In genomic region chr7:99827040-99827778, GRCh38 we compare ENCODE assay signal across 1 cellular context.
TF ChIP-seq lines count a peak whose summit lies in the region.

No MANE protein-coding gene starts in this region.

TF ChIP-seq in HepG2, 621 proteins besides CTCF, POLR2A, EP300 and RAD21 (continued from another document):
- TF ChIP-seq AFF4 (CRISPR knock-in tag; IDR thresholded peaks at IDR 0.05), result no peak
- no peak for TF ChIP-seq ZNF34 (CRISPR knock-in tag; IDR thresholded peaks at IDR 0.05; ENCODE audit: borderline replicate concordance)
- TF ChIP-seq CEBPB (IDR thresholded peaks at IDR 0.05; ENCODE audit: borderline replicate concordance, low read depth, low read length), result peak; percentile 85
- no peak for TF ChIP-seq PAF1 (CRISPR knock-in tag; IDR thresholded peaks at IDR 0.05)
- TF ChIP-seq THAP8 (CRISPR knock-in tag; IDR thresholded peaks at IDR 0.05; ENCODE audit: borderline replicate concordance), result no peak
- no peak for TF ChIP-seq ZMYM2 (CRISPR knock-in tag; IDR thresholded peaks at IDR 0.05)
- no peak for TF ChIP-seq ZNF782 (CRISPR knock-in tag; IDR thresholded peaks at IDR 0.05; ENCODE audit: borderline replicate concordance)
- peak; percentile 75; the same call in 1 of the 2 replicates for TF ChIP-seq ZBTB39 (CRISPR knock-in tag; IDR thresholded peaks at IDR 0.05)
- no peak for TF ChIP-seq LRRFIP1 (CRISPR knock-in tag; conservative IDR thresholded peaks at IDR 0.05)
- peak in 1 of 2 experiments; percentile 78; a peak in 2 of 4 replicates for TF ChIP-seq KLF16 (CRISPR knock-in tag; IDR thresholded peaks at IDR 0.05)
- TF ChIP-seq SOX13 (IDR thresholded peaks at IDR 0.05), result peak; percentile 51; the same call in 1 of the 2 replicates
- TF ChIP-seq SOX13 (CRISPR knock-in tag; conservative IDR thresholded peaks at IDR 0.05 in 1 of 2, IDR thresholded peaks at IDR 0.05 in 1 of 2), result peak in 1 of 2 experiments; percentile 91; a peak in 2 of 4 replicates
- TF ChIP-seq ZNF567 (CRISPR knock-in tag; IDR thresholded peaks at IDR 0.05; ENCODE audit: borderline replicate concordance), result no peak
- no peak for TF ChIP-seq DNMT1 (CRISPR knock-in tag; IDR thresholded peaks at IDR 0.05)
- TF ChIP-seq CREBL2 (CRISPR knock-in tag; IDR thresholded peaks at IDR 0.05; ENCODE audit: borderline replicate concordance), result no peak
- TF ChIP-seq TAF1 (CRISPR knock-in tag; IDR thresholded peaks at IDR 0.05), result no peak
- TF ChIP-seq HNRNPLL (IDR thresholded peaks at IDR 0.05; ENCODE audit: low read depth, low read length, poor library complexity, severe bottlenecking), result no peak
- TF ChIP-seq PATZ1 (CRISPR knock-in tag; IDR thresholded peaks at IDR 0.05), result no peak
- no peak for TF ChIP-seq ZC3H13 (CRISPR knock-in tag; IDR thresholded peaks at IDR 0.05)
- peak; percentile 73 for TF ChIP-seq YEATS4 (CRISPR knock-in tag; IDR thresholded peaks at IDR 0.05; ENCODE audit: borderline replicate concordance)
- 0 out of 2 replicates have a peak, but pooled peaks have one; percentile 38 for TF ChIP-seq ZNF441 (CRISPR knock-in tag; IDR thresholded peaks at IDR 0.05; ENCODE audit: borderline replicate concordance)
- TF ChIP-seq HDAC1 (CRISPR knock-in tag; IDR thresholded peaks at IDR 0.05), result 0 out of 2 replicates have a peak, but pooled peaks have one; percentile 31
- TF ChIP-seq ZNF589 (CRISPR knock-in tag; conservative IDR thresholded peaks at IDR 0.05), result no peak
- no peak for TF ChIP-seq PBX2 (CRISPR knock-in tag; IDR thresholded peaks at IDR 0.05)
